Comparison of ENCODE assay signal across 1 cellular context in the genomic region with DNA sequence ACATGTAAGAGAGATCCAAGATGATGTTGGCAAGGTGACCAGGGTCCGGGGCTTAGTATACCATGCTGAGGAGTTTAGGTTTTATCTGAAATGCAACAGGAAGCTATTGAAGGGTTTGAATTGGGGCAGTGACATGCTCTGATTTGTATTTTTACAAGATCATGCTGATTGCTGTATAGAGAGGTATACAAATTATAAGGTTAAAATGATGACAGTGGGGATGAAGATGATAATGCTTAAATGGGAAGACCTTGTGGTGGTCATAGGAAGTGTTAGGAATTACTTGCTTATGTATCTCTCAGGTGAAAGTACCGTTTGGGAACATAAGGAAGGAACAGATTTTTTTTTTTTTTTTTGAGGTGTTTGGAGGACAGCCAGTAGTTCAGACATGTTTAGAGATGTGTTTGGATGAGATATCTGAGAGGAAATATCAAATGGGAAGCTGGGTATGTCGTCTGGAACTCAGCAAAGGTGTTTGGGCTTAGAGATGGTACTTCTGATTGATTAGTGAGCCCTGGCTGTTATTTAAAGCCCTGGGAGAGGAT.
TF ChIP-seq lines count a peak whose summit lies in the region.

No MANE protein-coding gene starts in this region.

TF ChIP-seq in GM12878, 131 proteins besides CTCF, POLR2A, EP300 and RAD21:
- TF ChIP-seq SKIL (IDR thresholded peaks at IDR 0.05; ENCODE audit: low read depth, poor library complexity, severe bottlenecking) (no peak), GABPA (IDR thresholded peaks at IDR 0.05; ENCODE audit: low read depth) (no peak), CHD2 (IDR thresholded peaks at IDR 0.05; ENCODE audit: borderline replicate concordance, low read depth, low read length) (no peak), NBN (IDR thresholded peaks at IDR 0.05) (no peak), ZNF592 (IDR thresholded peaks at IDR 0.05) (no peak), ZBTB4 (CRISPR knock-in tag; IDR thresholded peaks at IDR 0.05) (no peak), ZNF207 (IDR thresholded peaks at IDR 0.05; ENCODE audit: borderline replicate concordance) (no peak), ZNF24 (IDR thresholded peaks at IDR 0.05) (no peak)
- TF ChIP-seq, protein P1, sequence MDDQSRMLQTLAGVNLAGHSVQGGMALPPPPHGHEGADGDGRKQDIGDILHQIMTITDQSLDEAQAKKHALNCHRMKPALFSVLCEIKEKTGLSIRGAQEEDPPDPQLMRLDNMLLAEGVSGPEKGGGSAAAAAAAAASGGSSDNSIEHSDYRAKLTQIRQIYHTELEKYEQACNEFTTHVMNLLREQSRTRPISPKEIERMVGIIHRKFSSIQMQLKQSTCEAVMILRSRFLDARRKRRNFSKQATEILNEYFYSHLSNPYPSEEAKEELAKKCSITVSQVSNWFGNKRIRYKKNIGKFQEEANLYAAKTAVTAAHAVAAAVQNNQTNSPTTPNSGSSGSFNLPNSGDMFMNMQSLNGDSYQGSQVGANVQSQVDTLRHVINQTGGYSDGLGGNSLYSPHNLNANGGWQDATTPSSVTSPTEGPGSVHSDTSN (IDR thresholded peaks at IDR 0.05; ENCODE audit: insufficient replicate concordance, low read depth, low read length) = no peak
